ENCODE assay signal across 8 cellular contexts in genomic region chr4:38752393-38752961, GRCh38. TPM values are rescaled to one million over a fixed set of nuclear protein-coding genes. Genes with fewer than 3 reads are reported as not detected.
DNase-seq lines count a peak whose midpoint lies in the region; ATAC-seq and TF ChIP-seq lines count a peak whose summit lies in the region.

No MANE protein-coding gene starts in this region.

- no peaks in the 10 kb centered on the region for H3K27me3 Mint-ChIP-seq in activated CD8-positive, alpha-beta T cell treated with anti-CD3 and anti-CD28 coated beads for 36 hours
- H3K27me3 Mint-ChIP-seq in mesothelial cell of epicardium (ENCODE audit: low read depth): no peaks in the 10 kb centered on the region

- no peaks in the 10 kb centered on the region for H3K36me3 Mint-ChIP-seq in activated CD8-positive, alpha-beta T cell treated with anti-CD3 and anti-CD28 coated beads for 36 hours (ENCODE audit: low read depth)
- H3K36me3 Mint-ChIP-seq in mesothelial cell of epicardium: no peaks in the 10 kb centered on the region

- no peak for TF ChIP-seq CTCF in activated CD8-positive, alpha-beta T cell treated with anti-CD3 and anti-CD28 coated beads for 36 hours (IDR thresholded peaks at IDR 0.05)
- TF ChIP-seq CTCF in left lung (IDR thresholded peaks at IDR 0.05) (no peak), mesothelial cell of epicardium (IDR thresholded peaks at IDR 0.05; ENCODE audit: unreplicated experiment) (no peak)

- H3K4me3 Mint-ChIP-seq in activated CD8-positive, alpha-beta T cell treated with anti-CD3 and anti-CD28 coated beads for 36 hours: no peak overlapping the region
- no peak overlapping the region for H3K4me3 Mint-ChIP-seq in mesothelial cell of epicardium

- CTCF ChIA-PET in activated CD8-positive, alpha-beta T cell treated with anti-CD3 and anti-CD28 coated beads for 36 hours (lab: Charles Lee): no interaction called here

- peak overlapping the region; percentile 30 to 37 for H3K27ac ChIP-seq in left lung

- POLR2A ChIA-PET in activated CD8-positive, alpha-beta T cell treated with anti-CD3 and anti-CD28 coated beads for 36 hours (lab: Charles Lee): no interaction called here

- no peaks in the 10 kb centered on the region for H3K36me3 ChIP-seq in left lung

- H3K9me3 Mint-ChIP-seq in activated CD8-positive, alpha-beta T cell treated with anti-CD3 and anti-CD28 coated beads for 36 hours: peaks cover 6% of the 10 kb centered on the region
- H3K9me3 Mint-ChIP-seq in mesothelial cell of epicardium: peaks cover 8% of the 10 kb centered on the region

- DNase-seq in activated CD4-positive, CD25-positive, alpha-beta regulatory T cell treated with anti-CD3 and anti-CD28 coated beads, Interleukin-2, amount 50 U/mL, for 72 hours: no peak
- no peak for DNase-seq in activated CD8-positive, alpha-beta T cell treated with anti-CD3 and anti-CD28 coated beads for 36 hours
- DNase-seq in left lung (no peak), NCI-H1417 (lab: John Stamatoyannopoulos, UW) (no peak), mesothelial cell of epicardium (ENCODE audit: low spot score in 2 of 2, unreplicated experiment in 2 of 2) (no peak), NCI-H1930 (lab: John Stamatoyannopoulos, UW) (no peak)

- H3K4me1 Mint-ChIP-seq in activated CD8-positive, alpha-beta T cell treated with anti-CD3 and anti-CD28 coated beads for 36 hours (ENCODE audit: low read depth): peaks cover 8% of the 10 kb centered on the region
- H3K4me1 Mint-ChIP-seq in mesothelial cell of epicardium: peaks cover 20% of the 10 kb centered on the region

- H3K27me3 ChIP-seq in left lung: no peaks in the 10 kb centered on the region

- H3K27ac Mint-ChIP-seq in activated CD8-positive, alpha-beta T cell treated with anti-CD3 and anti-CD28 coated beads for 36 hours: no peak overlapping the region
- no peak overlapping the region for H3K27ac Mint-ChIP-seq in mesothelial cell of epicardium

- intact Hi-C loops in activated CD8-positive, alpha-beta T cell treated with anti-CD3 and anti-CD28 coated beads for 36 hours (cut with micrococcal nuclease): no loop called here
- intact Hi-C loops in left lung (cut with DNase I): no loop called here

- H3K4me3 ChIP-seq in left lung: no peak overlapping the region

- H3K9me3 ChIP-seq in left lung: peaks cover 0 to 6% of the 10 kb centered on the region in 2 donors

- H3K4me1 ChIP-seq in left lung: peaks cover 0 to 12% of the 10 kb centered on the region in 2 donors

- ATAC-seq in activated CD4-positive, CD25-positive, alpha-beta regulatory T cell treated with anti-CD3 and anti-CD28 coated beads, Interleukin-2, amount 50 U/mL, for 24 hours: peak; percentile 48 to 64
- ATAC-seq in HG03039 (IDR thresholded peaks at IDR 0.05; ENCODE audit: unreplicated experiment): peak; percentile 94
- peak; percentile 87 for ATAC-seq in activated CD8-positive, alpha-beta T cell treated with anti-CD3 and anti-CD28 coated beads for 36 hours
- ATAC-seq in left lung: peak; percentile 35

RNA-seq across cellular contexts. Expression of gene TLR10, which starts 30.3 kb away (rescaled TPM):
- total RNA-seq in activated CD8-positive, alpha-beta T cell treated with anti-CD3 and anti-CD28 coated beads for 36 hours: under 1 TPM; 0.11 to 0.22 TPM
- total RNA-seq in left lung (1 to 10 TPM in 1 of 2 donors, under 1 TPM in 1; 0.15 to 3.0 TPM), mesothelial cell of epicardium (not detected in 3 replicates)

RNA-seq across cellular contexts. Expression of gene TLR1, which starts 52.1 kb away (rescaled TPM):
- 1 to 10 TPM; 1.5 to 1.9 TPM for total RNA-seq in activated CD8-positive, alpha-beta T cell treated with anti-CD3 and anti-CD28 coated beads for 36 hours
- total RNA-seq in left lung: 10 to 100 TPM; 13.4 to 59.8 TPM
- total RNA-seq in mesothelial cell of epicardium: 0.77 to 1.2 TPM (median 0.82 TPM) in 3 replicates

Comparison
In these comparisons a context has a peak if more than half of its experiments do, and no peak if none do; other contexts are left out.
1. ATAC-seq: peak in every context shown above with its lines; median percentile 94 in HG03039; 87 in activated CD8-positive, alpha-beta T cell treated with anti-CD3 and anti-CD28 coated beads for 36 hours; 56 in activated CD4-positive, CD25-positive, alpha-beta regulatory T cell treated with anti-CD3 and anti-CD28 coated beads, Interleukin-2, amount 50 U/mL, for 24 hours; 35 in left lung.